Comparison of ENCODE assay signal across 1 cellular context in the genomic region with DNA sequence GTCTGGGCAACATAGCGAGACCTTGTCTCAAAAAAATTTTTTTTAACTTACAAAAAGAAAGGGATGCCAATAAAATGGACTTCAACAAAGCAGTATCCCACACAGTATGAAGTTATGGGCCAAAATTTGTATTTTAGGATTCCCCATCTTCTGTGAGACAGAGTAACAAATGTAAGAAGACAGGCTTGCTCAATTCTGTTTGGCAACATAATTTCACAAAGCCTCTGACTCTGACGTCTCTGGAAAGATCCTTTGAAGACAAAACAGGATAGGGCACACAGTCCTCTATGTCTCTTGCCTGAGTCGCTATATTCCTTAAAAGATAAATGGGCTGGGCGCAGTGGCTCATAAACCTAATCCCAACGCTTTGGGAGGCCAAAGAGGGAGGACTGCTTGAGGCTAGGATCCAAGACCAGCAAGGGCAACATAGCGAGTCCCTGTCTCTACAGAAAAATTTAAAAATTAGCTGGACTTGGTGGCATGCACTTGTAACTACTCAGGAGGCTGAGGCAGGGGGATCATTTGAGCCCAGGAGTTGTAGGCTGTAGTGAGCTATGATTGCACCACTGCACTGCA.
TF ChIP-seq lines count a peak whose summit lies in the region.

No MANE protein-coding gene starts in this region.

TF ChIP-seq in GM12878, 131 proteins besides CTCF, POLR2A, EP300 and RAD21:
- TF ChIP-seq MTA3 (IDR thresholded peaks at IDR 0.05; ENCODE audit: borderline replicate concordance, low read length) (no peak), ZNF24 (IDR thresholded peaks at IDR 0.05) (no peak), CREB1 (IDR thresholded peaks at IDR 0.05; ENCODE audit: low read depth) (no peak), EGR1 (IDR thresholded peaks at IDR 0.05; ENCODE audit: borderline replicate concordance in 1 of 2, low read depth in 2 of 2, low read length in 2 of 2) (no peak), MYC (IDR thresholded peaks at IDR 0.05; ENCODE audit: insufficient read depth, insufficient read length, insufficient replicate concordance, low read length, severe bottlenecking) (no peak), HDGF (IDR thresholded peaks at IDR 0.05) (no peak), ETV6 (conservative IDR thresholded peaks at IDR 0.05 in 1 of 2, IDR thresholded peaks at IDR 0.05 in 1 of 2; ENCODE audit: borderline replicate concordance in 1 of 2, low read depth in 1 of 2) (no peak), ZNF207 (IDR thresholded peaks at IDR 0.05; ENCODE audit: borderline replicate concordance) (no peak), SMARCA5 (IDR thresholded peaks at IDR 0.05) (no peak), PAX8 (IDR thresholded peaks at IDR 0.05) (no peak), FOXK2 (IDR thresholded peaks at IDR 0.05) (no peak), JUND (IDR thresholded peaks at IDR 0.05; ENCODE audit: low read depth, low read length) (no peak), RELA (IDR thresholded peaks at IDR 0.05; ENCODE audit: borderline replicate concordance, partially characterized antibody) (no peak), BACH1 (IDR thresholded peaks at IDR 0.05; ENCODE audit: borderline replicate concordance) (no peak), FOXM1 (IDR thresholded peaks at IDR 0.05; ENCODE audit: low read depth, low read length) (no peak), ATF7 (IDR thresholded peaks at IDR 0.05; ENCODE audit: low read depth) (no peak), CHD2 (IDR thresholded peaks at IDR 0.05; ENCODE audit: borderline replicate concordance, low read depth, low read length) (no peak)
- TF ChIP-seq, protein P1, sequence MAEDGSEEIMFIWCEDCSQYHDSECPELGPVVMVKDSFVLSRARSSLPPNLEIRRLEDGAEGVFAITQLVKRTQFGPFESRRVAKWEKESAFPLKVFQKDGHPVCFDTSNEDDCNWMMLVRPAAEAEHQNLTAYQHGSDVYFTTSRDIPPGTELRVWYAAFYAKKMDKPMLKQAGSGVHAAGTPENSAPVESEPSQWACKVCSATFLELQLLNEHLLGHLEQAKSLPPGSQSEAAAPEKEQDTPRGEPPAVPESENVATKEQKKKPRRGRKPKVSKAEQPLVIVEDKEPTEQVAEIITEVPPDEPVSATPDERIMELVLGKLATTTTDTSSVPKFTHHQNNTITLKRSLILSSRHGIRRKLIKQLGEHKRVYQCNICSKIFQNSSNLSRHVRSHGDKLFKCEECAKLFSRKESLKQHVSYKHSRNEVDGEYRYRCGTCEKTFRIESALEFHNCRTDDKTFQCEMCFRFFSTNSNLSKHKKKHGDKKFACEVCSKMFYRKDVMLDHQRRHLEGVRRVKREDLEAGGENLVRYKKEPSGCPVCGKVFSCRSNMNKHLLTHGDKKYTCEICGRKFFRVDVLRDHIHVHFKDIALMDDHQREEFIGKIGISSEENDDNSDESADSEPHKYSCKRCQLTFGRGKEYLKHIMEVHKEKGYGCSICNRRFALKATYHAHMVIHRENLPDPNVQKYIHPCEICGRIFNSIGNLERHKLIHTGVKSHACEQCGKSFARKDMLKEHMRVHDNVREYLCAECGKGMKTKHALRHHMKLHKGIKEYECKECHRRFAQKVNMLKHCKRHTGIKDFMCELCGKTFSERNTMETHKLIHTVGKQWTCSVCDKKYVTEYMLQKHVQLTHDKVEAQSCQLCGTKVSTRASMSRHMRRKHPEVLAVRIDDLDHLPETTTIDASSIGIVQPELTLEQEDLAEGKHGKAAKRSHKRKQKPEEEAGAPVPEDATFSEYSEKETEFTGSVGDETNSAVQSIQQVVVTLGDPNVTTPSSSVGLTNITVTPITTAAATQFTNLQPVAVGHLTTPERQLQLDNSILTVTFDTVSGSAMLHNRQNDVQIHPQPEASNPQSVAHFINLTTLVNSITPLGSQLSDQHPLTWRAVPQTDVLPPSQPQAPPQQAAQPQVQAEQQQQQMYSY (CRISPR knock-in tag; IDR thresholded peaks at IDR 0.05) = no peak
- TF ChIP-seq, protein P2, sequence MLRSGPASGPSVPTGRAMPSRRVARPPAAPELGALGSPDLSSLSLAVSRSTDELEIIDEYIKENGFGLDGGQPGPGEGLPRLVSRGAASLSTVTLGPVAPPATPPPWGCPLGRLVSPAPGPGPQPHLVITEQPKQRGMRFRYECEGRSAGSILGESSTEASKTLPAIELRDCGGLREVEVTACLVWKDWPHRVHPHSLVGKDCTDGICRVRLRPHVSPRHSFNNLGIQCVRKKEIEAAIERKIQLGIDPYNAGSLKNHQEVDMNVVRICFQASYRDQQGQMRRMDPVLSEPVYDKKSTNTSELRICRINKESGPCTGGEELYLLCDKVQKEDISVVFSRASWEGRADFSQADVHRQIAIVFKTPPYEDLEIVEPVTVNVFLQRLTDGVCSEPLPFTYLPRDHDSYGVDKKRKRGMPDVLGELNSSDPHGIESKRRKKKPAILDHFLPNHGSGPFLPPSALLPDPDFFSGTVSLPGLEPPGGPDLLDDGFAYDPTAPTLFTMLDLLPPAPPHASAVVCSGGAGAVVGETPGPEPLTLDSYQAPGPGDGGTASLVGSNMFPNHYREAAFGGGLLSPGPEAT (IDR thresholded peaks at IDR 0.05; ENCODE audit: low read depth) = no peak
- TF ChIP-seq, protein P3, sequence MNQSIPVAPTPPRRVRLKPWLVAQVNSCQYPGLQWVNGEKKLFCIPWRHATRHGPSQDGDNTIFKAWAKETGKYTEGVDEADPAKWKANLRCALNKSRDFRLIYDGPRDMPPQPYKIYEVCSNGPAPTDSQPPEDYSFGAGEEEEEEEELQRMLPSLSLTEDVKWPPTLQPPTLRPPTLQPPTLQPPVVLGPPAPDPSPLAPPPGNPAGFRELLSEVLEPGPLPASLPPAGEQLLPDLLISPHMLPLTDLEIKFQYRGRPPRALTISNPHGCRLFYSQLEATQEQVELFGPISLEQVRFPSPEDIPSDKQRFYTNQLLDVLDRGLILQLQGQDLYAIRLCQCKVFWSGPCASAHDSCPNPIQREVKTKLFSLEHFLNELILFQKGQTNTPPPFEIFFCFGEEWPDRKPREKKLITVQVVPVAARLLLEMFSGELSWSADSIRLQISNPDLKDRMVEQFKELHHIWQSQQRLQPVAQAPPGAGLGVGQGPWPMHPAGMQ (IDR thresholded peaks at IDR 0.05; ENCODE audit: borderline replicate concordance) = no peak
